In the genomic region with DNA sequence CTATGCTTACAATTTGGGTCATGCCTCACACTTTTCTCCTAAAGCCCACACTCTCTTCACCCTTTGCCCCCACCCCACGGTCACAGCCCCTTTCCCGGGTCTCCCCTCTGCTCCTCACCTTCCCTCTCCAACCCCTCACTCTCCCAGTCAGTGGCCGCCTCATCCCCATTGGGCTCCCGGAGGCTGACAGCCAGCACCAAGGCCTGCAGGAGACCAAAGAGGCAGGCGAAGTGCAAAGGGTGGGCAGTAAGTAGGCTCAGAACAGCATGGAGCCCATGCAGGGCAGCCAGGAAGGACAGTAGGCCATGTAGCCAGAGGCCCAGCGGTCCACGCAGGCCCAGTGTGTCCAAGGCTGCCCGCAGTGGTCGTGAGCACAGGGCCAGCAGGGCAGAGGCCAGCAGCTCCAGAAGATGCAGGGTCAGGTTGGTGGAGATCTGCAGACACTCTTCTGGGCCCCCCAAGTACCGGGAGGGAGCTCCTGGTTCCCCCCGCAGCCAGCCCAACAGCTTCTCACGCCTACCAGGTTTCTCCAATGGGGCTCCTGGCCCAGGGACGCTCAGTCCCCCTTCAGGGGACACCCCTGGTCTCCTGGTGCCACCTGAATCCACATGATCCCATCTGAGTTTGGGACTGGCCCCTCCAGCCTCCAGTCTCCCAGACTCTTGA, we compare ENCODE assay signal across 9 cellular contexts. TPM values are rescaled to one million over a fixed set of nuclear protein-coding genes. Genes with fewer than 3 reads are reported as not detected.
DNase-seq lines count a peak whose midpoint lies in the region; ATAC-seq lines count a peak whose summit lies in the region.
"Had no signal": no experiment of that assay in that cellular context is flagged by ENCODE, and none has a peak within 500 bp of the region (broad histone marks: within the 10 kb centered on the region; RNA-seq: fewer than 3 reads in every experiment).

No MANE protein-coding gene starts in this region.

- no peak overlapping the region for H2BK120ac ChIP-seq in neuronal stem cell (ENCODE audit: low read depth, low read length)

- H3K36me3 Mint-ChIP-seq in CD4-positive, CD25-positive, alpha-beta regulatory T cell = peaks cover 18% of the 10 kb centered on the region

- no peak overlapping the region for H2BK5ac ChIP-seq in neuronal stem cell (ENCODE audit: low read length)

- ATAC-seq in CD4-positive, CD25-positive, alpha-beta regulatory T cell (ENCODE audit: low read depth in 2 of 2) = no peak
- ATAC-seq in GM18868 (IDR thresholded peaks at IDR 0.05; ENCODE audit: unreplicated experiment) = no peak

- H3K27ac ChIP-seq in CD4-positive, CD25-positive, alpha-beta regulatory T cell (ENCODE audit: insufficient read depth, low read length, poor library complexity, severe bottlenecking) = peak overlapping the region; percentile 76
- H3K27ac ChIP-seq in neuronal stem cell (replicated peaks; ENCODE audit: low read length) = no peak overlapping the region

- no peak overlapping the region for H3K9ac ChIP-seq in NT2/D1 (ENCODE audit: insufficient read length, low read depth)
- H3K9ac ChIP-seq in endocrine pancreas (ENCODE audit: control insufficient read depth, insufficient read depth, low read length) = peak overlapping the region; percentile 92
- peak overlapping the region; percentile 45 for H3K9ac ChIP-seq in neuronal stem cell (ENCODE audit: low read depth, low read length, poor library complexity)

- peak overlapping the region; percentile 90 for H3K4me3 ChIP-seq in CD4-positive, CD25-positive, alpha-beta regulatory T cell (ENCODE audit: low read depth, low read length)
- H3K4me3 ChIP-seq in NT2/D1 (ENCODE audit: insufficient read length, low read depth) (peak overlapping the region; percentile 75), endocrine pancreas (ENCODE audit: control insufficient read depth, insufficient read depth, low read length) (peak overlapping the region; percentile 74), neuronal stem cell (ENCODE audit: low read length in 2 of 2) (peak overlapping the region in 1 of 2 donors; percentile 67)

- peak overlapping the region; percentile 92 to 99 (median 96) for H3K4me3 Mint-ChIP-seq in CD4-positive, CD25-positive, alpha-beta regulatory T cell

- H2BK15ac ChIP-seq in neuronal stem cell (ENCODE audit: low read length) = no peak overlapping the region

- H3K4ac ChIP-seq in neuronal stem cell (ENCODE audit: low read length) = no peak overlapping the region

- peaks cover 64% of the 10 kb centered on the region for H3K4me1 ChIP-seq in CD4-positive, CD25-positive, alpha-beta regulatory T cell (ENCODE audit: control insufficient read depth, insufficient read depth, low read length, poor library complexity, severe bottlenecking)
- peaks cover 8% of the 10 kb centered on the region for H3K4me1 ChIP-seq in NT2/D1 (ENCODE audit: insufficient read depth, insufficient read length)
- peaks cover 6% of the 10 kb centered on the region for H3K4me1 ChIP-seq in endocrine pancreas (ENCODE audit: control insufficient read depth, insufficient read depth, low read length)
- H3K4me1 ChIP-seq in neuronal stem cell (ENCODE audit: control insufficient read depth in 2 of 2, insufficient read depth in 1 of 2, low read depth in 1 of 2, low read length in 2 of 2) = peaks cover 19 to 23% of the 10 kb centered on the region in 2 donors

- peak overlapping the region; percentile 37 for H3K23ac ChIP-seq in neuronal stem cell (ENCODE audit: low read depth, low read length, poor library complexity)

- DNase-seq in CD4-positive, CD25-positive, alpha-beta regulatory T cell = no peak
- no peak for DNase-seq in NT2/D1 (ENCODE audit: low read depth, low spot score)
- DNase-seq in neuronal stem cell (ENCODE audit: low spot score) = no peak
- no peak for DNase-seq in HuH-7.5 (ENCODE audit: low spot score)
- DNase-seq in T-helper 9 cell = no peak
- no peak for DNase-seq in GM03348 (ENCODE audit: low spot score)
- DNase-seq: stimulated activated CD4-positive, alpha-beta T cell treated with anti-CD3 and anti-CD28 coated beads, Interleukin-4, amount 100 ng/mL, for 1 hour had no signal

- no peaks in the 10 kb centered on the region for H3K27me3 Mint-ChIP-seq in CD4-positive, CD25-positive, alpha-beta regulatory T cell

- H3K4me2 ChIP-seq in neuronal stem cell (ENCODE audit: insufficient read depth, low read length, poor library complexity, severe bottlenecking) = peak overlapping the region; percentile 82

- no peak overlapping the region for H3K18ac ChIP-seq in neuronal stem cell (ENCODE audit: low read length)

- peaks cover 22% of the 10 kb centered on the region for H3K36me3 ChIP-seq in CD4-positive, CD25-positive, alpha-beta regulatory T cell (ENCODE audit: control insufficient read depth, insufficient read depth, low read length)
- H3K36me3 ChIP-seq in NT2/D1 (ENCODE audit: insufficient read depth, insufficient read length, low read length) (peaks cover 51% of the 10 kb centered on the region), endocrine pancreas (ENCODE audit: control insufficient read depth, insufficient read depth, low read length) (peaks cover 2% of the 10 kb centered on the region), neuronal stem cell (replicated peaks in 1 of 2; ENCODE audit: control insufficient read depth in 2 of 2, insufficient read depth in 2 of 2, low read length in 2 of 2) (peaks cover 15 to 64% of the 10 kb centered on the region in 2 donors)

- no peak overlapping the region for H2AFZ ChIP-seq in neuronal stem cell (ENCODE audit: low read length)

- WGBS in neuronal stem cell (ENCODE audit: extremely low coverage in 2 of 2, insufficient read length in 2 of 2, insufficient replicate concordance in 1 of 2), 2 donors = no CpG with 5 or more reads among the region's 13 CpGs

- H3K9me3 Mint-ChIP-seq in CD4-positive, CD25-positive, alpha-beta regulatory T cell = no peaks in the 10 kb centered on the region

- H4K91ac ChIP-seq in neuronal stem cell (ENCODE audit: low read depth, low read length, poor library complexity) = no peak overlapping the region

- H3K4me1 Mint-ChIP-seq in CD4-positive, CD25-positive, alpha-beta regulatory T cell = peaks cover 4 to 83% (median 51%) of the 10 kb centered on the region in 4 donors

- H2AK5ac ChIP-seq in neuronal stem cell (ENCODE audit: low read depth, low read length) = peak overlapping the region; percentile 15

- no peak overlapping the region for H3K14ac ChIP-seq in neuronal stem cell (ENCODE audit: low read length)

- no peak overlapping the region for H2BK12ac ChIP-seq in neuronal stem cell (ENCODE audit: low read length)

- no peaks in the 10 kb centered on the region for H3K9me3 ChIP-seq in CD4-positive, CD25-positive, alpha-beta regulatory T cell (ENCODE audit: control insufficient read depth in 2 of 2, low read length in 2 of 2)
- H3K9me3 ChIP-seq in NT2/D1 (ENCODE audit: insufficient read depth, low read length) (no peaks in the 10 kb centered on the region), endocrine pancreas (ENCODE audit: control insufficient read depth, low read length) (no peaks in the 10 kb centered on the region), neuronal stem cell (replicated peaks in 1 of 2; ENCODE audit: control insufficient read depth in 2 of 2, insufficient read depth in 1 of 2, low read depth in 1 of 2, low read length in 2 of 2) (no peaks in the 10 kb centered on the region)

- no peak overlapping the region for H4K8ac ChIP-seq in neuronal stem cell (ENCODE audit: low read depth, low read length)

- H3K27ac Mint-ChIP-seq in CD4-positive, CD25-positive, alpha-beta regulatory T cell = peak overlapping the region; percentile 88 to 94 (median 93)

- no peaks in the 10 kb centered on the region for H3K27me3 ChIP-seq in CD4-positive, CD25-positive, alpha-beta regulatory T cell (ENCODE audit: control insufficient read depth, insufficient read depth, low read length)
- no peaks in the 10 kb centered on the region for H3K27me3 ChIP-seq in NT2/D1 (ENCODE audit: insufficient read depth, insufficient read length)
- no peaks in the 10 kb centered on the region for H3K27me3 ChIP-seq in endocrine pancreas (ENCODE audit: control insufficient read depth, insufficient read depth, low read length)
- no peaks in the 10 kb centered on the region for H3K27me3 ChIP-seq in neuronal stem cell (ENCODE audit: control insufficient read depth in 3 of 3, insufficient read depth in 3 of 3, low read depth in 1 of 3, low read length in 3 of 3)

- peaks cover 11% of the 10 kb centered on the region for H3K79me1 ChIP-seq in neuronal stem cell (ENCODE audit: low read depth, low read length)

RNA-seq across cellular contexts. Expression of a gene that starts 1.5 kb away (rescaled TPM):
- total RNA-seq in CD4-positive, CD25-positive, alpha-beta regulatory T cell = 18.8 TPM
- polyA plus RNA-seq in CD4-positive, CD25-positive, alpha-beta regulatory T cell = 10 to 100 TPM; 24.2 to 30.5 (median 27.1) TPM
- polyA plus RNA-seq in neuronal stem cell (2013, experiment 1 of 2) = 6.5 TPM
- polyA plus RNA-seq in neuronal stem cell (2013, experiment 2 of 2) = 6.9 TPM

RNA-seq across cellular contexts. Expression of a gene that starts 3.4 kb away (rescaled TPM):
- total RNA-seq in CD4-positive, CD25-positive, alpha-beta regulatory T cell = 1.7 TPM
- 1 to 10 TPM; 2.5 to 4.1 (median 2.8) TPM for polyA plus RNA-seq in CD4-positive, CD25-positive, alpha-beta regulatory T cell
- polyA plus RNA-seq in neuronal stem cell (2013, experiment 1 of 2) = 11.6 TPM
- polyA plus RNA-seq in neuronal stem cell (2013, experiment 2 of 2) = 11.5 TPM

RNA-seq across cellular contexts. Expression of a gene that starts 5.7 kb away (rescaled TPM):
- 9.8 TPM for total RNA-seq in CD4-positive, CD25-positive, alpha-beta regulatory T cell
- 10 to 100 TPM; 21.6 to 27.3 (median 25.2) TPM for polyA plus RNA-seq in CD4-positive, CD25-positive, alpha-beta regulatory T cell
- 35.7 TPM for polyA plus RNA-seq in neuronal stem cell (2013, experiment 1 of 2)
- 37.4 TPM for polyA plus RNA-seq in neuronal stem cell (2013, experiment 2 of 2)

RNA-seq across cellular contexts. Expression of a gene that starts 6.7 kb away (rescaled TPM):
- total RNA-seq in CD4-positive, CD25-positive, alpha-beta regulatory T cell = 213 TPM
- 10 to 100 TPM; 13.5 to 19.7 (median 18.0) TPM for polyA plus RNA-seq in CD4-positive, CD25-positive, alpha-beta regulatory T cell
- 199 TPM for polyA plus RNA-seq in neuronal stem cell (2013, experiment 1 of 2)
- polyA plus RNA-seq in neuronal stem cell (2013, experiment 2 of 2) = 200 TPM

RNA-seq across cellular contexts. Expression of a gene that starts 6.8 kb away (rescaled TPM):
- total RNA-seq in CD4-positive, CD25-positive, alpha-beta regulatory T cell = 141 TPM
- polyA plus RNA-seq in CD4-positive, CD25-positive, alpha-beta regulatory T cell = 100 to 1,000 TPM; 235 to 285 (median 261) TPM
- polyA plus RNA-seq in neuronal stem cell (2013, experiment 1 of 2) = 223 TPM
- polyA plus RNA-seq in neuronal stem cell (2013, experiment 2 of 2) = 217 TPM
